ENCODE assay signal across 3 cellular contexts in genomic region chr10:103722632-103723031, GRCh38.
TF ChIP-seq lines count a peak whose summit lies in the region.

No MANE protein-coding gene starts in this region.

TF ChIP-seq in HEK293, 187 proteins besides CTCF, POLR2A, EP300 and RAD21 (continued from another document):
- TF ChIP-seq ZSCAN30 (tag by site-specific recombination; IDR thresholded peaks at IDR 0.05) (0 out of 2 replicates have a peak, but pooled peaks have one; percentile 32), ZIC2 (tag by site-specific recombination; IDR thresholded peaks at IDR 0.05) (peak; percentile 90)

TF ChIP-seq in IMR-90, 13 proteins besides CTCF, POLR2A, EP300 and RAD21:
- TF ChIP-seq USF2 (IDR thresholded peaks at IDR 0.05; ENCODE audit: low read depth, low read length) (no peak), SMC3 (IDR thresholded peaks at IDR 0.05; ENCODE audit: low read depth, low read length) (no peak), RCOR1 (IDR thresholded peaks at IDR 0.05; ENCODE audit: insufficient replicate concordance, low read length) (no peak)

TF ChIP-seq in HepG2, 621 proteins besides CTCF, POLR2A, EP300 and RAD21 (continued from another document):
- peak; percentile 18 for TF ChIP-seq RBM22 (optimal IDR thresholded peaks at IDR 0.05; ENCODE audit: low read length)
